11 cellular contexts compared by ENCODE assay signal in genomic region chr16:67280090-67281015, GRCh38. TPM values are rescaled to one million over a fixed set of nuclear protein-coding genes. Genes with fewer than 3 reads are reported as not detected.
DNase-seq lines count a peak whose midpoint lies in the region; ATAC-seq and TF ChIP-seq lines count a peak whose summit lies in the region.
"Had no signal": no experiment of that assay in that cellular context is flagged by ENCODE, and none has a peak within 500 bp of the region (broad histone marks: within the 10 kb centered on the region; RNA-seq: fewer than 3 reads in every experiment).

No MANE protein-coding gene starts in this region.

- H3K4me1 ChIP-seq in BLaER1 (peaks cover 45% of the 10 kb centered on the region), GM23338 (ENCODE audit: insufficient read depth) (peaks cover 5% of the 10 kb centered on the region; the same call in 1 of the 2 replicates)

- no peaks in the 10 kb centered on the region for H3F3A ChIP-seq in GM23338 (replicated peaks; ENCODE audit: low read depth)

- H3K4me2 ChIP-seq in BLaER1, result 0 out of 2 replicates have a peak overlapping the region, but pooled peaks have one; percentile 98
- H3K4me2 ChIP-seq in GM23338, result no peak overlapping the region

- H4K20me1 ChIP-seq in BLaER1 (no peaks in the 10 kb centered on the region), GM23338 (replicated peaks; ENCODE audit: insufficient read depth) (no peaks in the 10 kb centered on the region)

- POLR2A ChIA-PET in activated CD8-positive, alpha-beta T cell treated with anti-CD3 and anti-CD28 coated beads, Interleukin-2, amount 10 ng/mL, durations not matched to agents 7 days and 5 days (lab: Charles Lee), result interaction anchor here (0.6 kb wide), 1 partner anchor 120 kb away, joined by 3 read pairs; no protein-coding TSS in a partner anchor

- H3K36me3 ChIP-seq in BLaER1 (peaks cover 23% of the 10 kb centered on the region), GM23338 (ENCODE audit: insufficient read depth) (no peaks in the 10 kb centered on the region)

- no peaks in the 10 kb centered on the region for H3K9me2 ChIP-seq in GM23338 (ENCODE audit: insufficient read depth)

- DNase-seq in GM23338 (ENCODE audit: low spot score) (no peak), memory B cell (ENCODE audit: low spot score in 2 of 2) (no peak), NAMALWA (ENCODE audit: low spot score) (no peak), NCI-H1694 treated with DMSO at 0.1 percent for 48 hours (lab: John Stamatoyannopoulos, UW) (no peak), NCI-H345 (lab: John Stamatoyannopoulos, UW) (no peak)
- DNase-seq in activated CD8-positive, alpha-beta T cell treated with anti-CD3 and anti-CD28 coated beads, Interleukin-2, amount 10 ng/mL, durations not matched to agents 7 days and 5 days, result no peak
- DNase-seq: NCI-H2107 had no signal

- ATAC-seq in GM23338 (no peak), memory B cell (ENCODE audit: low read depth) (no peak), GM19455 (IDR thresholded peaks at IDR 0.05; ENCODE audit: unreplicated experiment) (no peak)
- ATAC-seq in activated CD8-positive, alpha-beta T cell treated with anti-CD3 and anti-CD28 coated beads, Interleukin-2, amount 10 ng/mL, durations not matched to agents 7 days and 5 days, result no peak

- H3K9me3 ChIP-seq in BLaER1, result no peaks in the 10 kb centered on the region

- H3K9ac ChIP-seq in BLaER1, result no peak overlapping the region

- no peak overlapping the region for H3K27ac ChIP-seq in BLaER1
- H3K27ac ChIP-seq in GM23338 (ENCODE audit: low read depth), result no peak overlapping the region

- no peaks in the 10 kb centered on the region for H3K9me3 Mint-ChIP-seq in GM23338
- no peaks in the 10 kb centered on the region for H3K9me3 Mint-ChIP-seq in activated CD8-positive, alpha-beta T cell treated with anti-CD3 and anti-CD28 coated beads, Interleukin-2, amount 10 ng/mL, durations not matched to agents 7 days and 5 days (ENCODE audit: insufficient read depth)
- no peaks in the 10 kb centered on the region for H3K9me3 Mint-ChIP-seq in memory B cell

- H2AFZ ChIP-seq in GM23338, result no peak overlapping the region

- H3K36me3 Mint-ChIP-seq in GM23338 (ENCODE audit: low read depth), result peaks cover 5% of the 10 kb centered on the region; the same call in 2 of the 3 replicates
- peaks cover 8% of the 10 kb centered on the region for H3K36me3 Mint-ChIP-seq in activated CD8-positive, alpha-beta T cell treated with anti-CD3 and anti-CD28 coated beads, Interleukin-2, amount 10 ng/mL, durations not matched to agents 7 days and 5 days (ENCODE audit: low read depth)
- peaks cover 6% of the 10 kb centered on the region for H3K36me3 Mint-ChIP-seq in memory B cell

- TF ChIP-seq CTCF in GM23338 (conservative IDR thresholded peaks at IDR 0.05; ENCODE audit: low read depth in 2 of 2), result no peak

- H3K27me3 ChIP-seq in BLaER1 (peaks cover 4% of the 10 kb centered on the region; the same call in 1 of the 2 replicates), GM23338 (ENCODE audit: insufficient read depth) (peaks cover 13% of the 10 kb centered on the region)

- H3K27me3 Mint-ChIP-seq in GM23338 (ENCODE audit: insufficient read depth, low read depth, poor library complexity) (peaks cover 6% of the 10 kb centered on the region), memory B cell (no peaks in the 10 kb centered on the region)
- no peaks in the 10 kb centered on the region for H3K27me3 Mint-ChIP-seq in activated CD8-positive, alpha-beta T cell treated with anti-CD3 and anti-CD28 coated beads, Interleukin-2, amount 10 ng/mL, durations not matched to agents 7 days and 5 days (ENCODE audit: low read depth)

- H3K27ac Mint-ChIP-seq in GM23338 (no peak overlapping the region), memory B cell (no peak overlapping the region)
- H3K27ac Mint-ChIP-seq in activated CD8-positive, alpha-beta T cell treated with anti-CD3 and anti-CD28 coated beads, Interleukin-2, amount 10 ng/mL, durations not matched to agents 7 days and 5 days, result peak overlapping the region; percentile 67

- no peaks in the 10 kb centered on the region for H3K79me2 ChIP-seq in GM23338 (replicated peaks; ENCODE audit: insufficient read depth)

- H3K4me3 ChIP-seq in BLaER1 (no peak overlapping the region), GM23338 (no peak overlapping the region)

- CTCF ChIA-PET in activated CD8-positive, alpha-beta T cell treated with anti-CD3 and anti-CD28 coated beads, Interleukin-2, amount 10 ng/mL, durations not matched to agents 7 days and 5 days (lab: Charles Lee), result interaction anchor here (1.0 to 1.8 kb wide), 4 partner anchors 11 to 148 kb away, joined by 3 to 7 read pairs (median 4); no protein-coding TSS in a partner anchor

- H3K4me3 Mint-ChIP-seq in GM23338, result peak overlapping the region; percentile 62; the same call in 2 of the 3 replicates
- H3K4me3 Mint-ChIP-seq in activated CD8-positive, alpha-beta T cell treated with anti-CD3 and anti-CD28 coated beads, Interleukin-2, amount 10 ng/mL, durations not matched to agents 7 days and 5 days, result peak overlapping the region; percentile 32
- H3K4me3 Mint-ChIP-seq in memory B cell, result peak overlapping the region; percentile 9

- peaks cover 2% of the 10 kb centered on the region for H3K4me1 Mint-ChIP-seq in GM23338
- H3K4me1 Mint-ChIP-seq in activated CD8-positive, alpha-beta T cell treated with anti-CD3 and anti-CD28 coated beads, Interleukin-2, amount 10 ng/mL, durations not matched to agents 7 days and 5 days (ENCODE audit: low read depth), result peaks cover 17% of the 10 kb centered on the region
- peaks cover 1% of the 10 kb centered on the region for H3K4me1 Mint-ChIP-seq in memory B cell

TF ChIP-seq in GM23338, 12 proteins besides CTCF, POLR2A, EP300 and RAD21 (continues in another document):
- TF ChIP-seq EZH2 (IDR thresholded peaks at IDR 0.05; ENCODE audit: low read depth, unreplicated experiment), result no peak
- no peak for TF ChIP-seq ZNF114 (CRISPR knock-in tag; IDR thresholded peaks at IDR 0.05)

RNA-seq across cellular contexts. Expression of gene PLEKHG4, which starts 1.0 kb away (rescaled TPM):
- total RNA-seq in GM23338 (2014; rRNA removed; shearing (Covaris generic)), result 10.3 and 17.1 TPM in 2 replicates
- 3.2 and 4.9 TPM in 2 replicates for polyA plus RNA-seq in GM23338 (2016; fragmentation: Nextera tagmentation; extraction: Ambion mirVana)
- 10 to 100 TPM; 13.6 to 16.3 TPM for total RNA-seq in activated CD8-positive, alpha-beta T cell treated with anti-CD3 and anti-CD28 coated beads, Interleukin-2, amount 10 ng/mL, durations not matched to agents 7 days and 5 days

RNA-seq across cellular contexts. Expression of gene SLC9A5, which starts 31.6 kb away (rescaled TPM):
- total RNA-seq in GM23338 (2014; rRNA removed; shearing (Covaris generic)), result 5.4 and 6.4 TPM in 2 replicates
- polyA plus RNA-seq in GM23338 (2016; fragmentation: Nextera tagmentation; extraction: Ambion mirVana), result 3.4 and 4.5 TPM in 2 replicates
- total RNA-seq in activated CD8-positive, alpha-beta T cell treated with anti-CD3 and anti-CD28 coated beads, Interleukin-2, amount 10 ng/mL, durations not matched to agents 7 days and 5 days, result 1 to 10 TPM; 3.1 to 4.1 TPM

RNA-seq across cellular contexts. Expression of gene FHOD1, which starts 33.1 kb away (rescaled TPM):
- total RNA-seq in GM23338 (2014; rRNA removed; shearing (Covaris generic)), result 48.2 and 52.7 TPM in 2 replicates
- polyA plus RNA-seq in GM23338 (2016; fragmentation: Nextera tagmentation; extraction: Ambion mirVana), result 26.2 and 28.4 TPM in 2 replicates
- total RNA-seq in activated CD8-positive, alpha-beta T cell treated with anti-CD3 and anti-CD28 coated beads, Interleukin-2, amount 10 ng/mL, durations not matched to agents 7 days and 5 days, result 100 to 1,000 TPM in 1 of 2 experiments, 10 to 100 TPM in 1; 93.4 to 101 TPM

RNA-seq across cellular contexts. Expression of gene KCTD19, which starts 46.2 kb away (rescaled TPM):
- 0.31 TPM in 1 of 2 replicates, not detected in the other for total RNA-seq in GM23338 (2014; rRNA removed; shearing (Covaris generic))
- polyA plus RNA-seq in GM23338 (2016; fragmentation: Nextera tagmentation; extraction: Ambion mirVana), result 0.61 and 0.65 TPM in 2 replicates
- total RNA-seq in activated CD8-positive, alpha-beta T cell treated with anti-CD3 and anti-CD28 coated beads, Interleukin-2, amount 10 ng/mL, durations not matched to agents 7 days and 5 days, result 1 to 10 TPM in 1 of 2 experiments, under 1 TPM in 1; 0.65 to 1.1 TPM
- total RNA-seq: chondrocyte, H4 had no signal

RNA-seq across cellular contexts. Expression of gene LRRC36, which starts 46.3 kb away (rescaled TPM):
- 1.2 TPM in 1 of 2 replicates, not detected in the other for total RNA-seq in GM23338 (2014; rRNA removed; shearing (Covaris generic))
- not detected in 2 replicates for polyA plus RNA-seq in GM23338 (2016; fragmentation: Nextera tagmentation; extraction: Ambion mirVana)
- not detected for total RNA-seq in activated CD8-positive, alpha-beta T cell treated with anti-CD3 and anti-CD28 coated beads, Interleukin-2, amount 10 ng/mL, durations not matched to agents 7 days and 5 days

Comparison
In these comparisons a context has a peak if more than half of its experiments do, and no peak if none do; other contexts are left out.
1. H3K4me3 Mint-ChIP-seq: peak in every context shown above with its lines; median percentile 62 in GM23338; 32 in activated CD8-positive, alpha-beta T cell treated with anti-CD3 and anti-CD28 coated beads, Interleukin-2, amount 10 ng/mL, durations not matched to agents 7 days and 5 days; 9 in memory B cell.